In genomic region chr13:19863323-19864017, GRCh38 we compare ENCODE assay signal across 1 cellular context.
TF ChIP-seq lines count a peak whose summit lies in the region.

Gene ZMYM5 (minus strand): TSS chr13:19863649. CDS start chr13:19852180, 11,469 bp downstream.

TF ChIP-seq in HepG2, 621 proteins besides CTCF, POLR2A, EP300 and RAD21 (continued from another document and continues in another):
- TF ChIP-seq ZNF407 (CRISPR knock-in tag; IDR thresholded peaks at IDR 0.05; ENCODE audit: not compliant biosample characterization) (no peak), CREB3 (CRISPR knock-in tag; IDR thresholded peaks at IDR 0.05) (no peak), MLLT10 (CRISPR knock-in tag; IDR thresholded peaks at IDR 0.05) (no peak), CHD2 (IDR thresholded peaks at IDR 0.05; ENCODE audit: low read depth, low read length) (peak; percentile 65), ZNF414 (CRISPR knock-in tag; IDR thresholded peaks at IDR 0.05) (0 out of 2 replicates have a peak, but pooled peaks have one; percentile 24), KDM6A (CRISPR knock-in tag; IDR thresholded peaks at IDR 0.05; ENCODE audit: low read depth) (no peak), ZFYVE20 (CRISPR knock-in tag; IDR thresholded peaks at IDR 0.05; ENCODE audit: borderline replicate concordance, low read depth) (no peak), ZNF383 (CRISPR knock-in tag; IDR thresholded peaks at IDR 0.05; ENCODE audit: borderline replicate concordance) (no peak), JUND (CRISPR knock-in tag; IDR thresholded peaks at IDR 0.05) (0 out of 2 replicates have a peak, but pooled peaks have one; percentile 18), NCOA2 (CRISPR knock-in tag; IDR thresholded peaks at IDR 0.05) (peak; percentile 35; the same call in 1 of the 2 replicates), GTF3A (CRISPR knock-in tag; conservative IDR thresholded peaks at IDR 0.05) (no peak), PTBP1 (IDR thresholded peaks at IDR 0.05; ENCODE audit: low read depth, low read length, poor library complexity, severe bottlenecking) (no peak), NFIC (IDR thresholded peaks at IDR 0.05; ENCODE audit: low read length) (no peak), TOE1 (CRISPR knock-in tag; IDR thresholded peaks at IDR 0.05) (no peak), MLX (CRISPR knock-in tag; IDR thresholded peaks at IDR 0.05) (no peak), ERF (CRISPR knock-in tag; IDR thresholded peaks at IDR 0.05) (0 out of 2 replicates have a peak, but pooled peaks have one; percentile 47), ZNF703 (CRISPR knock-in tag; IDR thresholded peaks at IDR 0.05; ENCODE audit: borderline replicate concordance) (no peak; the same call in 1 of the 2 replicates), ZBTB46 (CRISPR knock-in tag; IDR thresholded peaks at IDR 0.05; ENCODE audit: borderline replicate concordance) (no peak), BHLHE40 (IDR thresholded peaks at IDR 0.05; ENCODE audit: low read length) (0 out of 2 replicates have a peak, but pooled peaks have one; percentile 9), IKZF5 (CRISPR knock-in tag; IDR thresholded peaks at IDR 0.05) (peak; percentile 31; the same call in 1 of the 2 replicates), SNRNP70 (IDR thresholded peaks at IDR 0.05; ENCODE audit: low read depth, low read length) (no peak), RNF219 (CRISPR knock-in tag; IDR thresholded peaks at IDR 0.05) (no peak), ZFP1 (CRISPR knock-in tag; IDR thresholded peaks at IDR 0.05) (no peak), PREB (CRISPR knock-in tag; IDR thresholded peaks at IDR 0.05) (no peak), ZBTB33 (CRISPR knock-in tag; IDR thresholded peaks at IDR 0.05) (no peak), ZBTB49 (CRISPR knock-in tag; IDR thresholded peaks at IDR 0.05; ENCODE audit: borderline replicate concordance) (no peak), MIXL1 (CRISPR knock-in tag; IDR thresholded peaks at IDR 0.05) (peak; percentile 44; the same call in 1 of the 2 replicates)
